12 cellular contexts compared by ENCODE assay signal in the genomic region with DNA sequence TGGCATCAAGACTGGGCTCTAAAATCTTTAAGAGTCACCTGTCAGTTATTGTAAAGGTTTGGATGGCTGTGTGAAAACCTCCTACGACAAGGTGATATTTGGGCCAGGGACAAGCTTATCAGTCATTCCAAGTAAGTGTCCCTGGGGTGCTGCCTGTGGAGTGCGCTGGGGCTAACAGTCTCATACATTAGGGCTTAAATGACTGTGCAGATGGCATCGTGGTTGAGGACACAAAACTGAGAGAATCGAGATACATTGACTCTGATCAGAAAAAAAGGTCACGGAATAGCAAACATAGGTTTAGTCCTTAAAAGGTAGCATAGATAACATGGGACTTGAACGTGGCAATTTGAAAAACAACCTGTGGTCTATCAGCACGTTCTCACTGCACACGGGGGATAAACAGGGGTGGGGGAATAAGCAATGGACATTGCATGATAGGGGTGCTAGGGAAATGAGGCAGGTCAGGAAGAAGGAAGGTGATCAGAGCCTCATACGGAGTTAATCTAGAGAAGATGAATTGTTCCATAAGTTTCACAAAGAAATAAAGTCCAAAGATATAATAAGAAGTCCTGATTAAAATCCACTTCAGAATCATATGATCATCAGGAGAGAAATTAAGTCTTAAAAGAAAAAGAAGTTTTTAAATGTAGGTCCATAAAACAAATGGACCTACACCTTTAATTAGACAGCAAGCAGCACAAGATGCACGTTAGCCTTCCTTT.
DNase-seq lines count a peak whose midpoint lies in the region; ATAC-seq, FAIRE-seq and TF ChIP-seq lines count a peak whose summit lies in the region.
"Had no signal": no experiment of that assay in that cellular context is flagged by ENCODE, and none has a peak within 500 bp of the region (broad histone marks: within the 10 kb centered on the region; RNA-seq: fewer than 3 reads in every experiment).

No MANE protein-coding gene starts in this region.

- CTCF ChIA-PET in H1 (lab: Charles Lee; ENCODE audit: partially characterized antibody), result interaction anchor here (0.7 to 3.3 kb wide), 4 partner anchors 11 to 82 kb away, joined by 3 to 13 read pairs (median 4); no protein-coding TSS in a partner anchor

- H3K27me3 ChIP-seq in GM06990 (replicated peaks; ENCODE audit: control insufficient read depth, insufficient read depth, low read length) (no peaks in the 10 kb centered on the region), H1 (replicated peaks in 1 of 4; ENCODE audit: control insufficient read depth in 3 of 4, extremely low read depth in 1 of 4, insufficient read depth in 3 of 4, low read length in 3 of 4) (no peaks in the 10 kb centered on the region)
- H3K27me3 ChIP-seq: right lobe of liver, tibial artery had no signal

- FAIRE-seq in H1 (lab: Jason Lieb, UNC), result no peak
- FAIRE-seq: colon had no signal

- no peak overlapping the region for H2BK12ac ChIP-seq in H1 (ENCODE audit: low read depth, low read length)

- H2AK5ac ChIP-seq in H1 (ENCODE audit: low read depth, low read length), result no peak overlapping the region

- TF ChIP-seq EP300 in H1 (IDR thresholded peaks at IDR 0.05; ENCODE audit: borderline replicate concordance in 1 of 2, low read depth in 2 of 2, low read length in 2 of 2), result no peak

- H3K4ac ChIP-seq in H1 (replicated peaks; ENCODE audit: insufficient read length, low read depth, low read length), result no peak overlapping the region

- TF ChIP-seq CTCF in GM06990 (IDR thresholded peaks at IDR 0.05; ENCODE audit: insufficient read depth, low read length, poor library complexity, severe bottlenecking), result no peak
- TF ChIP-seq CTCF in H1 (IDR thresholded peaks at IDR 0.05; ENCODE audit: control extremely low read depth in 1 of 3, insufficient read depth in 1 of 3, low read depth in 1 of 3, low read length in 3 of 3), result no peak
- no peak for TF ChIP-seq CTCF in coronary artery (IDR thresholded peaks at IDR 0.05)

- no peak overlapping the region for H3K4me2 ChIP-seq in H1 (ENCODE audit: insufficient read depth in 1 of 2, low read depth in 2 of 2, low read length in 2 of 2)

- H3K79me1 ChIP-seq in H1 (ENCODE audit: low read depth, low read length), result no peaks in the 10 kb centered on the region

- H3K4me1 ChIP-seq in H1 (replicated peaks in 1 of 4; ENCODE audit: control insufficient read depth in 3 of 4, insufficient read depth in 4 of 4, low read length in 3 of 4), result peaks cover 0 to 7% (median 0%) of the 10 kb centered on the region in 4 experiments; a peak in 1 of 7 replicates
- H3K4me1 ChIP-seq: right lobe of liver had no signal

- no peaks in the 10 kb centered on the region for H3K79me2 ChIP-seq in H1 (ENCODE audit: control insufficient read depth in 1 of 2, insufficient read depth in 2 of 2, low read length in 2 of 2)

- no peak overlapping the region for H4K8ac ChIP-seq in H1 (ENCODE audit: extremely low read depth, insufficient read depth, low read length)

- H2BK120ac ChIP-seq in H1 (replicated peaks; ENCODE audit: low read depth, low read length), result no peak overlapping the region

- H3K9me3 ChIP-seq in H1 (ENCODE audit: insufficient read depth in 2 of 2, low read depth in 1 of 2, low read length in 1 of 2), result no peaks in the 10 kb centered on the region
- H3K9me3 ChIP-seq: right lobe of liver, tibial artery had no signal

- no peak overlapping the region for H2BK5ac ChIP-seq in H1 (ENCODE audit: low read depth, low read length)

- H3K23ac ChIP-seq in H1 (ENCODE audit: insufficient read length), result no peak overlapping the region

- WGBS in H1 (ENCODE audit: extremely low coverage in 1 of 2, insufficient coverage in 1 of 2, insufficient read length in 1 of 2, insufficient replicate concordance in 2 of 2, low coverage in 1 of 2, low lambda C conversion rate in 2 of 2, missing lambda C conversion rate in 1 of 2), 2 experiments, result 81% methylated on average over 10 of the region's 10 CpGs; no CpG with 5 or more reads in 1 of the 2 experiments

- ATAC-seq in GM18907 (IDR thresholded peaks at IDR 0.05; ENCODE audit: unreplicated experiment), result peak; percentile 35
- ATAC-seq: right lobe of liver had no signal

- H3K23me2 ChIP-seq in H1 (ENCODE audit: low read depth, low read length), result no peaks in the 10 kb centered on the region; the same call in 1 of the 2 replicates

- H3K9ac ChIP-seq in H1 (replicated peaks in 1 of 4; ENCODE audit: extremely low read depth in 1 of 4, low read depth in 3 of 4, low read length in 3 of 4), result no peak overlapping the region

- DNase-seq in GM06990 (ENCODE audit: extremely low read depth, insufficient read length) (no peak), NCI-H524 (lab: John Stamatoyannopoulos, UW) (peak; percentile 57 to 87), H1 (ENCODE audit: low read depth in 1 of 2, low spot score in 2 of 2) (no peak), superior temporal gyrus (ENCODE audit: extremely low spot score) (no peak), coronary artery (ENCODE audit: low spot score) (no peak), SKM-1 treated with dmso at 0.1 percent for 144 hours (lab: John Stamatoyannopoulos, UW; ENCODE audit: unreplicated experiment) (no peak)
- DNase-seq in activated effector memory CD4-positive, alpha-beta T cell treated with Interleukin-2 at 50 U/mL for 16 hours, result no peak
- DNase-seq: Calu3, right lobe of liver, tibial artery had no signal

- H3K4me3 ChIP-seq in GM06990 (replicated peaks; ENCODE audit: low read depth, low read length) (0 out of 2 replicates have a peak overlapping the region, but pooled peaks have one; percentile 28), H1 (ENCODE audit: extremely low read depth in 1 of 4, insufficient read depth in 2 of 4, low read depth in 3 of 4, low read length in 4 of 4) (no peak overlapping the region), coronary artery (no peak overlapping the region)
- H3K4me3 ChIP-seq: right lobe of liver, tibial artery had no signal

- H3K36me3 ChIP-seq in GM06990 (ENCODE audit: control insufficient read depth, insufficient read depth, low read length) (no peaks in the 10 kb centered on the region), H1 (ENCODE audit: control insufficient read depth in 2 of 4, insufficient read depth in 4 of 4, low read length in 3 of 4) (no peaks in the 10 kb centered on the region)
- H3K36me3 ChIP-seq: right lobe of liver, tibial artery had no signal

- H4K20me1 ChIP-seq in H1 (replicated peaks in 1 of 2; ENCODE audit: control insufficient read depth in 1 of 2, insufficient read depth in 2 of 2, low read length in 2 of 2), result no peaks in the 10 kb centered on the region

- H3K27ac ChIP-seq in H1 (ENCODE audit: low read depth, low read length) (no peak overlapping the region), coronary artery (no peak overlapping the region)
- H3K27ac ChIP-seq: right lobe of liver, tibial artery had no signal

- TF ChIP-seq POLR2A in H1 (IDR thresholded peaks at IDR 0.05; ENCODE audit: control extremely low read depth in 1 of 2, low read depth in 2 of 2, low read length in 2 of 2), result no peak

- H4K5ac ChIP-seq in H1 (ENCODE audit: insufficient read length, low read depth, low read length), result no peak overlapping the region

- peak overlapping the region; percentile 21; the same call in 1 of the 2 replicates for H3K18ac ChIP-seq in H1 (ENCODE audit: extremely low read depth, low read length)

- H4K91ac ChIP-seq in H1 (replicated peaks; ENCODE audit: insufficient read length, low read length), result no peak overlapping the region

- POLR2A ChIA-PET in H1 (lab: Charles Lee; ENCODE audit: partially characterized antibody), result no interaction called here

- no peak for TF ChIP-seq RAD21 in H1 (IDR thresholded peaks at IDR 0.05 in 1 of 2, conservative IDR thresholded peaks at IDR 0.05 in 1 of 2; ENCODE audit: low read depth in 2 of 2, low read length in 2 of 2)

- no peak overlapping the region for H2AFZ ChIP-seq in H1 (ENCODE audit: low read length)

- H2BK15ac ChIP-seq in H1 (ENCODE audit: low read length), result no peak overlapping the region

- H3K56ac ChIP-seq in H1 (replicated peaks; ENCODE audit: insufficient read length, low read depth, low read length), result no peak overlapping the region

- no peak overlapping the region for H3K14ac ChIP-seq in H1 (ENCODE audit: insufficient read length)

- H2BK20ac ChIP-seq in H1 (ENCODE audit: low read length), result 0 out of 2 replicates have a peak overlapping the region, but pooled peaks have one; percentile 49

TF ChIP-seq in H1, 55 proteins besides CTCF, POLR2A, EP300 and RAD21:
- TF ChIP-seq, protein P1, sequence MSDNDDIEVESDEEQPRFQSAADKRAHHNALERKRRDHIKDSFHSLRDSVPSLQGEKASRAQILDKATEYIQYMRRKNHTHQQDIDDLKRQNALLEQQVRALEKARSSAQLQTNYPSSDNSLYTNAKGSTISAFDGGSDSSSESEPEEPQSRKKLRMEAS (IDR thresholded peaks at IDR 0.05), result no peak
- TF ChIP-seq GTF2F1 (IDR thresholded peaks at IDR 0.05; ENCODE audit: borderline replicate concordance, low read depth, low read length), result no peak
- TF ChIP-seq CREB1 (IDR thresholded peaks at IDR 0.05), result no peak

Comparison
In these comparisons a context has a peak if more than half of its experiments do, and no peak if none do; other contexts are left out.
1. DNase-seq: peak in NCI-H524 (2 of 2); none in GM06990 (single experiment), H1 (0 of 2), superior temporal gyrus (single experiment), activated effector memory CD4-positive, alpha-beta T cell treated with Interleukin-2 at 50 U/mL for 16 hours (single experiment), coronary artery (single experiment) and SKM-1 treated with dmso at 0.1 percent for 144 hours (single experiment).